In genomic region chr3:113314923-113315322, GRCh38 we compare ENCODE assay signal across 22 cellular contexts.
DNase-seq lines count a peak whose midpoint lies in the region; ATAC-seq, FAIRE-seq and TF ChIP-seq lines count a peak whose summit lies in the region.
"Had no signal": no experiment of that assay in that cellular context is flagged by ENCODE, and none has a peak within 500 bp of the region (broad histone marks: within the 10 kb centered on the region; RNA-seq: fewer than 3 reads in every experiment).

No MANE protein-coding gene starts in this region.

- DNase-seq in K562 (ENCODE audit: extremely low read depth in 1 of 4, low spot score in 3 of 4), result no peak
- DNase-seq in endodermal cell, result no peak
- DNase-seq in GM12891 (ENCODE audit: insufficient read length, low spot score), result no peak
- DNase-seq in natural killer cell treated with Interleukin-12 subunit alpha and Interleukin-12 subunit beta and Interleukin-15 and Interleukin-18, amount 100 ng/mL, for 72 hours (ENCODE audit: low spot score), result no peak
- DNase-seq: 8988T; ACHN; Caco-2; Calu3; CD4-positive, alpha-beta T cell; CD8-positive, alpha-beta T cell; DMS79 treated with DMSO at 0.1 percent for 48 hours; GDM1 had no signal

- BruUV-seq in K562 (replicated peaks; lab: Mats Ljungman, UMichigan), result no TSS peak

- H3K27ac ChIP-seq in HEK293 (ENCODE audit: extremely low read depth, low read depth, low read length), result no peak overlapping the region
- no peak overlapping the region for H3K27ac ChIP-seq in K562 (ENCODE audit: extremely low read depth, low read depth, low read length)
- H3K27ac ChIP-seq in endodermal cell (ENCODE audit: low read depth, low read length), result no peak overlapping the region
- H3K27ac ChIP-seq: BLaER1 treated with 17β-estradiol and CSF1 and Interleukin-3, amounts not matched to agents 10 nM and 100 nM; C4-2B had no signal

- H3K79me2 ChIP-seq in K562 (ENCODE audit: control insufficient read depth, insufficient read depth, low read length), result no peaks in the 10 kb centered on the region

- H3K36me3 ChIP-seq in HEK293 (ENCODE audit: control insufficient read depth in 2 of 2, insufficient read depth in 1 of 2, low read length in 2 of 2) (no peaks in the 10 kb centered on the region), K562 (ENCODE audit: control insufficient read depth, insufficient read depth, low read length) (no peaks in the 10 kb centered on the region), endodermal cell (ENCODE audit: control insufficient read depth, insufficient read depth, low read length) (peaks cover 3% of the 10 kb centered on the region)

- H3K4me2 ChIP-seq in K562 (ENCODE audit: insufficient read depth, low read length), result no peak overlapping the region
- H3K4me2 ChIP-seq: BLaER1 treated with 17β-estradiol and CSF1 and Interleukin-3, amounts not matched to agents 10 nM and 100 nM had no signal

- H3K9ac ChIP-seq in K562 (ENCODE audit: insufficient read depth in 1 of 2, low read depth in 2 of 2, low read length in 2 of 2), result no peak overlapping the region
- no peak overlapping the region for H3K9ac ChIP-seq in endodermal cell (ENCODE audit: extremely low read depth, low read length, poor library complexity, severe bottlenecking)
- H3K9ac ChIP-seq: BLaER1 treated with 17β-estradiol and CSF1 and Interleukin-3, amounts not matched to agents 10 nM and 100 nM had no signal

- H3K27me3 Mint-ChIP-seq in endodermal cell (ENCODE audit: insufficient read depth), result no peaks in the 10 kb centered on the region
- H3K27me3 Mint-ChIP-seq in natural killer cell treated with Interleukin-12 subunit alpha and Interleukin-12 subunit beta and Interleukin-15 and Interleukin-18, amount 100 ng/mL, for 72 hours, result no peaks in the 10 kb centered on the region
- H3K27me3 Mint-ChIP-seq: B cell; CD4-positive, alpha-beta T cell had no signal

- H3K4me3 ChIP-seq in HEK293 (ENCODE audit: low read depth, low read length) (no peak overlapping the region), K562 (no peak overlapping the region), endodermal cell (ENCODE audit: low read length) (peak overlapping the region; percentile 54)
- H3K4me3 ChIP-seq: BLaER1 treated with 17β-estradiol and CSF1 and Interleukin-3, amounts not matched to agents 10 nM and 100 nM; GM12878 had no signal

- H3K9me3 Mint-ChIP-seq in endodermal cell, result peaks cover 57% of the 10 kb centered on the region
- peaks cover 9% of the 10 kb centered on the region for H3K9me3 Mint-ChIP-seq in natural killer cell treated with Interleukin-12 subunit alpha and Interleukin-12 subunit beta and Interleukin-15 and Interleukin-18, amount 100 ng/mL, for 72 hours

- H3K9me3 ChIP-seq in HEK293 (ENCODE audit: control insufficient read depth, insufficient read depth, low read depth, low read length) (no peaks in the 10 kb centered on the region), K562 (replicated peaks; ENCODE audit: control insufficient read depth, insufficient read depth, low read depth, low read length) (no peaks in the 10 kb centered on the region), endodermal cell (ENCODE audit: control insufficient read depth, low read length) (peaks cover 57% of the 10 kb centered on the region)

- no peak for TF ChIP-seq CTCF in HEK293 (tag by site-specific recombination; IDR thresholded peaks at IDR 0.05)
- TF ChIP-seq CTCF in K562 (IDR thresholded peaks at IDR 0.05 in 2 of 3, conservative IDR thresholded peaks at IDR 0.05 in 1 of 3; ENCODE audit: insufficient read depth in 2 of 3, low read depth in 1 of 3, low read length in 3 of 3), result no peak
- no peak for TF ChIP-seq CTCF in endodermal cell (conservative IDR thresholded peaks at IDR 0.05)

- peaks cover 1% of the 10 kb centered on the region for H3K4me1 Mint-ChIP-seq in endodermal cell
- no peaks in the 10 kb centered on the region for H3K4me1 Mint-ChIP-seq in natural killer cell treated with Interleukin-12 subunit alpha and Interleukin-12 subunit beta and Interleukin-15 and Interleukin-18, amount 100 ng/mL, for 72 hours (ENCODE audit: low read depth in 2 of 2)
- H3K4me1 Mint-ChIP-seq: B cell had no signal

- H3K27me3 ChIP-seq in K562 (ENCODE audit: control insufficient read depth in 2 of 2, insufficient read depth in 2 of 2, low read length in 2 of 2), result no peaks in the 10 kb centered on the region; a peak in 1 of 5 replicates
- H3K27me3 ChIP-seq in endodermal cell (ENCODE audit: control insufficient read depth, insufficient read depth, low read length, poor library complexity, severe bottlenecking), result no peaks in the 10 kb centered on the region
- H3K27me3 ChIP-seq: BLaER1 treated with 17β-estradiol and CSF1 and Interleukin-3, amounts not matched to agents 10 nM and 100 nM had no signal

- no peak for TF ChIP-seq EP300 in K562 (IDR thresholded peaks at IDR 0.05; ENCODE audit: low read length)

- WGBS in K562 (ENCODE audit: insufficient coverage, low coverage, missing lambda C conversion rate), result 24% methylated on average over 2 of the region's 2 CpGs
- 80% methylated on average over 1 of the region's 2 CpGs; no CpG with 5 or more reads in 1 of the 2 experiments for WGBS in endodermal cell (ENCODE audit: insufficient coverage in 1 of 2, insufficient read length in 1 of 2), 2 experiments

- no peak for TF ChIP-seq POLR2A in K562 (conservative IDR thresholded peaks at IDR 0.05)
- TF ChIP-seq POLR2A in GM12891 (IDR thresholded peaks at IDR 0.05; ENCODE audit: low read depth, low read length), result no peak

- H3K4me1 ChIP-seq in HEK293 (ENCODE audit: control insufficient read depth, insufficient read depth, low read length) (no peaks in the 10 kb centered on the region), K562 (replicated peaks in 1 of 2; ENCODE audit: control insufficient read depth in 2 of 2, insufficient read depth in 2 of 2, low read length in 2 of 2) (no peaks in the 10 kb centered on the region), endodermal cell (ENCODE audit: control insufficient read depth, insufficient read depth, low read length) (no peaks in the 10 kb centered on the region)
- H3K4me1 ChIP-seq: BLaER1 treated with 17β-estradiol and CSF1 and Interleukin-3, amounts not matched to agents 10 nM and 100 nM; Caco-2 had no signal

- FAIRE-seq in K562 (lab: Jason Lieb, UNC) (no peak), GM12891 (lab: Jason Lieb, UNC) (no peak)
- FAIRE-seq: A204.1, D721Med, GM12878, GM19239 had no signal

- H3K4me3 Mint-ChIP-seq in endodermal cell, result no peak overlapping the region
- no peak overlapping the region for H3K4me3 Mint-ChIP-seq in natural killer cell treated with Interleukin-12 subunit alpha and Interleukin-12 subunit beta and Interleukin-15 and Interleukin-18, amount 100 ng/mL, for 72 hours
- H3K4me3 Mint-ChIP-seq: B cell; CD4-positive, alpha-beta T cell; CD8-positive, alpha-beta T cell had no signal

- in situ Hi-C loops in K562 (cut with MboI), result no loop called here

- no peak overlapping the region for H3K27ac Mint-ChIP-seq in endodermal cell
- H3K27ac Mint-ChIP-seq in natural killer cell treated with Interleukin-12 subunit alpha and Interleukin-12 subunit beta and Interleukin-15 and Interleukin-18, amount 100 ng/mL, for 72 hours, result no peak overlapping the region
- H3K27ac Mint-ChIP-seq: B cell; CD4-positive, alpha-beta T cell; CD8-positive, alpha-beta T cell had no signal

- intact Hi-C loops in K562 (cut with micrococcal nuclease), result no loop called here

- ATAC-seq in K562 (no peak), HG03378 (IDR thresholded peaks at IDR 0.05; ENCODE audit: unreplicated experiment) (no peak), GM21717 (IDR thresholded peaks at IDR 0.05; ENCODE audit: unreplicated experiment) (no peak)
- no peak for ATAC-seq in natural killer cell treated with Interleukin-12 subunit alpha and Interleukin-12 subunit beta and Interleukin-15 and Interleukin-18, amount 100 ng/mL, for 72 hours
- ATAC-seq: CD8-positive, alpha-beta T cell; GM12878 had no signal

- peaks cover 11% of the 10 kb centered on the region for H3K36me3 Mint-ChIP-seq in endodermal cell (ENCODE audit: low read depth)
- peaks cover 37% of the 10 kb centered on the region for H3K36me3 Mint-ChIP-seq in natural killer cell treated with Interleukin-12 subunit alpha and Interleukin-12 subunit beta and Interleukin-15 and Interleukin-18, amount 100 ng/mL, for 72 hours

- TF ChIP-seq RAD21 in K562 (CRISPR knock-in tag; conservative IDR thresholded peaks at IDR 0.05 in 1 of 2, IDR thresholded peaks at IDR 0.05 in 1 of 2), result no peak

- no peaks in the 10 kb centered on the region for H4K20me1 ChIP-seq in K562 (replicated peaks; ENCODE audit: control insufficient read depth, insufficient read depth, low read length)
- H4K20me1 ChIP-seq: BLaER1 treated with 17β-estradiol and CSF1 and Interleukin-3, amounts not matched to agents 10 nM and 100 nM had no signal

- POLR2A ChIA-PET in HEK293 (lab: Yijun Ruan, JAX) (no interaction called here), K562 (lab: Yijun Ruan, JAX) (no interaction called here)

- H3K9me1 ChIP-seq in K562 (ENCODE audit: control insufficient read depth, insufficient read depth, low read length), result no peaks in the 10 kb centered on the region

- CTCF ChIA-PET in HEK293 (lab: Yijun Ruan, JAX), result no interaction called here
- CTCF ChIA-PET in K562 (lab: Yijun Ruan, JAX; ENCODE audit: low intra/inter-chr PET ratio), result no interaction called here

- no peak overlapping the region for H2AFZ ChIP-seq in K562 (ENCODE audit: low read depth, low read length)

TF ChIP-seq in HEK293, 187 proteins besides CTCF, POLR2A, EP300 and RAD21:
- TF ChIP-seq SETDB1 (IDR thresholded peaks at IDR 0.05; ENCODE audit: insufficient read length, low read length) (peak; percentile 63), KLF16 (tag by site-specific recombination; IDR thresholded peaks at IDR 0.05) (no peak)

TF ChIP-seq in K562, 482 proteins besides CTCF, POLR2A, EP300 and RAD21:
- TF ChIP-seq EZH2 (IDR thresholded peaks at IDR 0.05; ENCODE audit: borderline replicate concordance, low read depth, low read length), result no peak
- TF ChIP-seq ZNF507 (tag; conservative IDR thresholded peaks at IDR 0.05), result peak; percentile 90

TF ChIP-seq in GM12891, 5 proteins besides CTCF, POLR2A, EP300 and RAD21:
- TF ChIP-seq TAF1 (IDR thresholded peaks at IDR 0.05; ENCODE audit: low read depth, low read length) (no peak), SPI1 (IDR thresholded peaks at IDR 0.05; ENCODE audit: low read depth, low read length) (no peak), POLR2AphosphoS5 (IDR thresholded peaks at IDR 0.05; ENCODE audit: low read depth, low read length) (no peak), PAX5 (IDR thresholded peaks at IDR 0.05; ENCODE audit: insufficient read depth, low read length, severe bottlenecking) (no peak), POU2F2 (IDR thresholded peaks at IDR 0.05; ENCODE audit: low read depth, low read length) (no peak)

Comparison
In these comparisons a context has a peak if more than half of its experiments do, and no peak if none do; other contexts are left out.
1. Of the 44 proteins assayed by ChIP-seq in both K562 and HEK293: peak only in K562: none; only in HEK293: SETDB1; in both: none; in neither: 43.